In the genomic region with DNA sequence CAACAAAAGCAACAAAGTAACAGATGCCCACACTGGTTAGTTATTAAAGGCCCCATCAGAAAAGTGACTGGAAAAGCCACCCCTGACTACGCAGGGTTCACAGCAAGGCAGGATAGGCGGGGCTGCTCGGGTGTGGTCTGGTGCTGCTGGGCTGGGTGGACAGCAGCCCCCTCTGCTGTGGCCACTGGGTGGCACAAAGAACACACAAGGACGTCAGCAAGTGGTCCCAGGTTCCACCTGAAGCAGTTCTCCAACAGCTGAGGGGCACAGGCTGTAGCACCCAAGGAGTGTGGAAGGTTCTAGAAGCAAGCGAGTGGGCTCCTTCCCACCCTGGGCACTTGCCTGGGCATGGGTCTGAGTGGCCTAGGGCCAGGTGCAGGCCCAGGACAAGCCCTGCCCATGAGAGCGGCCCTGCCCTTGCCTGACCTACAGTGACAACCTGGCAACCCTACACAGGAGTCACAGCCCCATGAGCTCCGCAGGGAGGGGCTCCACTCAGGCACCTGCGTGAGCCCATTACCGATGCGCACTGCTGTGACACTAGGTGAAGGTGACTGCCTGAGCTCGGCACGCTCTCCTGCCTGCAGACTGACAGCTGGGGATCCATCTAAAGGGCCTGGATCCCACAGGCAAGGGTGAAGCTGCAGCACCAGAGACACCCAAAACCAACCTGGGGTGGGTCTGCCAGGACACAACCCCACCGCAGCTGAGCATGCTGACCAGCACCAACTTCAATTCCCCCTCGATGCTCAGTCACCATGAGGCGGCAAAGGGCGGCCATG, we compare ENCODE assay signal across 16 cellular contexts. TPM values are rescaled to one million over a fixed set of nuclear protein-coding genes. Genes with fewer than 3 reads are reported as not detected.
DNase-seq lines count a peak whose midpoint lies in the region; ATAC-seq, FAIRE-seq and TF ChIP-seq lines count a peak whose summit lies in the region.
"Had no signal": no experiment of that assay in that cellular context is flagged by ENCODE, and none has a peak within 500 bp of the region (broad histone marks: within the 10 kb centered on the region; RNA-seq: fewer than 3 reads in every experiment).

No MANE protein-coding gene starts in this region.

- H3K9me3 ChIP-seq in K562 (replicated peaks; ENCODE audit: control insufficient read depth, insufficient read depth, low read depth, low read length) = no peaks in the 10 kb centered on the region
- no peaks in the 10 kb centered on the region for H3K9me3 ChIP-seq in mucosa of descending colon

- intact Hi-C loops in left ventricle myocardium superior (cut with micrococcal nuclease) = no loop called here
- intact Hi-C loops in left cardiac atrium (cut with DNase I) = no loop called here
- intact Hi-C loops in K562 (cut with micrococcal nuclease) = no loop called here
- intact Hi-C loops in mucosa of descending colon (cut with DNase I, micrococcal nuclease) = no loop called here

- in situ Hi-C loops in K562 (cut with MboI) = no loop called here

- FAIRE-seq in K562 (lab: Jason Lieb, UNC) = no peak
- FAIRE-seq: GM18507 had no signal

- no peak overlapping the region; a peak in 1 of 4 replicates for H3K9ac ChIP-seq in K562 (ENCODE audit: insufficient read depth in 1 of 2, low read depth in 2 of 2, low read length in 2 of 2)

- no peaks in the 10 kb centered on the region for H3K27me3 ChIP-seq in K562 (ENCODE audit: control insufficient read depth in 2 of 2, insufficient read depth in 2 of 2, low read length in 2 of 2)

- TF ChIP-seq CTCF in K562 (IDR thresholded peaks at IDR 0.05 in 2 of 3, conservative IDR thresholded peaks at IDR 0.05 in 1 of 3; ENCODE audit: insufficient read depth in 2 of 3, low read depth in 1 of 3, low read length in 3 of 3) = no peak
- no peak for TF ChIP-seq CTCF in mucosa of descending colon (IDR thresholded peaks at IDR 0.05)

- WGBS in K562 (ENCODE audit: insufficient coverage, low coverage, missing lambda C conversion rate) = 98% methylated on average over 16 of the region's 16 CpGs

- H2AFZ ChIP-seq in K562 (ENCODE audit: low read depth, low read length) = no peak overlapping the region
- H2AFZ ChIP-seq: PC-9 had no signal

- no peak for ATAC-seq in left ventricle myocardium superior
- ATAC-seq in left cardiac atrium = no peak
- peak; percentile 24; the same call in 1 of the 3 replicates for ATAC-seq in K562
- peak; percentile 19 for ATAC-seq in mucosa of descending colon
- no peak for ATAC-seq in HG02610 (IDR thresholded peaks at IDR 0.05; ENCODE audit: unreplicated experiment)

- no peak overlapping the region for H3K27ac ChIP-seq in K562 (ENCODE audit: extremely low read depth, low read depth, low read length)
- H3K27ac ChIP-seq: PC-9 had no signal

- no TSS peak for BruUV-seq in K562 (replicated peaks; lab: Mats Ljungman, UMichigan)

- H3K4me2 ChIP-seq in K562 (ENCODE audit: insufficient read depth, low read length) = no peak overlapping the region
- H3K4me2 ChIP-seq: PC-9 had no signal

- H3K4me3 ChIP-seq in K562 = no peak overlapping the region
- no peak overlapping the region for H3K4me3 ChIP-seq in mucosa of descending colon
- H3K4me3 ChIP-seq: PC-9 had no signal

- TF ChIP-seq EP300 in K562 (IDR thresholded peaks at IDR 0.05; ENCODE audit: low read length) = no peak

- TF ChIP-seq RAD21 in K562 (CRISPR knock-in tag; conservative IDR thresholded peaks at IDR 0.05 in 1 of 2, IDR thresholded peaks at IDR 0.05 in 1 of 2) = no peak

- DNase-seq in left ventricle myocardium superior (peak; percentile 30), left cardiac atrium (no peak), K562 (ENCODE audit: extremely low read depth in 1 of 4, low spot score in 3 of 4) (no peak), mucosa of descending colon (no peak), NCI-H226 (no peak), germinal center (ENCODE audit: low spot score) (no peak)
- DNase-seq: ACHN; CD4-positive, CD25-positive, alpha-beta regulatory T cell; H9; KBM-7; NCI-H1436 treated with DMSO at 0.1 percent for 48 hours; NCI-H446; PC-9; SHP77 had no signal

- H3K4me1 ChIP-seq in K562 (replicated peaks in 1 of 2; ENCODE audit: control insufficient read depth in 2 of 2, insufficient read depth in 2 of 2, low read length in 2 of 2) (peaks cover 0 to 26% of the 10 kb centered on the region in 2 experiments; a peak in 1 of 5 replicates), mucosa of descending colon (ENCODE audit: low read depth) (no peaks in the 10 kb centered on the region)

- peaks cover 82% of the 10 kb centered on the region for H3K79me2 ChIP-seq in K562 (ENCODE audit: control insufficient read depth, insufficient read depth, low read length)

- no peak for TF ChIP-seq POLR2A in K562 (conservative IDR thresholded peaks at IDR 0.05)

- CTCF ChIA-PET in K562 (lab: Yijun Ruan, JAX; ENCODE audit: low intra/inter-chr PET ratio) = no interaction called here

- H3K36me3 ChIP-seq in K562 (ENCODE audit: control insufficient read depth, insufficient read depth, low read length) (peaks cover 92% of the 10 kb centered on the region), mucosa of descending colon (ENCODE audit: low read depth) (peaks cover 19% of the 10 kb centered on the region)

- H4K20me1 ChIP-seq in K562 (replicated peaks; ENCODE audit: control insufficient read depth, insufficient read depth, low read length) = peaks cover 17% of the 10 kb centered on the region; the same call in 1 of the 2 replicates

- no peaks in the 10 kb centered on the region for H3K9me1 ChIP-seq in K562 (ENCODE audit: control insufficient read depth, insufficient read depth, low read length)

- POLR2A ChIA-PET in K562 (lab: Yijun Ruan, JAX) = interaction anchor here (0.5 to 0.6 kb wide), 2 partner anchors 22 to 46 kb away, joined by 3 read pairs; no protein-coding TSS in a partner anchor

RNA-seq across cellular contexts. Expression of a gene that starts 8.1 kb away (rescaled TPM):
- total RNA-seq in left ventricle myocardium superior (26.1 TPM), left cardiac atrium (10 to 100 TPM; 26.8 to 39.3 TPM), K562 (2014; rRNA removed) (52.8 and 58.5 TPM in 2 replicates), K562 (2014; rRNA removed; fragmentation: Illumina TruSeq; extraction: Trizol) (37.9 and 39.5 TPM in 2 replicates), K562 (2015; rRNA removed; fragmentation: Illumina TruSeq; extraction: Trizol) (43.1 and 44.9 TPM in 2 replicates), K562 (2021) (62.3 and 68.7 TPM in 2 replicates), mucosa of descending colon (10 to 100 TPM; 30.8 to 46.5 (median 36.7) TPM)
- total RNA-seq in K562 (2011; cell fraction: chromatin; rRNA removed; ENCODE audit: low replicate concordance) = 217 and 274 TPM in 2 replicates
- total RNA-seq in K562 (2011; cell fraction: nucleolus; rRNA removed) = 94.6 and 102 TPM in 2 replicates
- total RNA-seq in K562 (2011; cell fraction: nucleoplasm; rRNA removed) = 114 and 119 TPM in 2 replicates
- polyA plus RNA-seq in K562 (2011; rRNA removed) (17.3 and 18.0 TPM in 2 replicates), K562 (2014; fragmentation: Illumina TruSeq; extraction: Trizol) (49.7 and 54.7 TPM in 2 replicates), K562 (2014; fragmentation: Nextera tagmentation; extraction: Ambion mirVana) (1 to 10 TPM; 2.4 to 3.7 TPM), K562 (2014; rRNA removed) (51.8 and 56.4 TPM in 2 replicates)
- polyA plus RNA-seq in K562 (2011; cell fraction: cytosol; rRNA removed) = 14.1 and 18.3 TPM in 2 replicates
- 96.2 and 143 TPM in 2 replicates for polyA plus RNA-seq in K562 (2011; cell fraction: nucleus; rRNA removed)
- 36.5 and 41.6 TPM in 2 replicates for polyA plus RNA-seq in K562 (2012)
- 23.4 and 26.6 TPM in 2 replicates for polyA minus RNA-seq in K562 (2011; rRNA and poly(A)+ RNA removed)
- polyA minus RNA-seq in K562 (2011; cell fraction: cytosol; rRNA and poly(A)+ RNA removed) = 16.0 and 18.9 TPM in 2 replicates
- polyA minus RNA-seq in K562 (2011; cell fraction: nucleus; rRNA and poly(A)+ RNA removed) = 54.1 and 62.2 TPM in 2 replicates

RNA-seq across cellular contexts. Expression of a gene that starts 8.1 kb away (rescaled TPM):
- total RNA-seq in left ventricle myocardium superior (0.32 TPM), left cardiac atrium (1 to 10 TPM in 1 of 2 donors, under 1 TPM in 1; 0.88 to 1.1 TPM), K562 (2014; rRNA removed) (48.2 and 68.7 TPM in 2 replicates), K562 (2014; rRNA removed; fragmentation: Illumina TruSeq; extraction: Trizol) (55.2 and 56.8 TPM in 2 replicates), K562 (2015; rRNA removed; fragmentation: Illumina TruSeq; extraction: Trizol) (45.1 and 50.8 TPM in 2 replicates), K562 (2021) (50.0 and 53.2 TPM in 2 replicates), mucosa of descending colon (1 to 10 TPM; 1.4 to 7.1 (median 2.1) TPM)
- 80.8 and 99.7 TPM in 2 replicates for total RNA-seq in K562 (2011; cell fraction: chromatin; rRNA removed; ENCODE audit: low replicate concordance)
- 42.2 and 50.7 TPM in 2 replicates for total RNA-seq in K562 (2011; cell fraction: nucleolus; rRNA removed)
- 38.0 and 41.1 TPM in 2 replicates for total RNA-seq in K562 (2011; cell fraction: nucleoplasm; rRNA removed)
- polyA plus RNA-seq in K562 (2011; rRNA removed) (93.2 and 116 TPM in 2 replicates), K562 (2014; fragmentation: Illumina TruSeq; extraction: Trizol) (62.6 and 73.0 TPM in 2 replicates), K562 (2014; fragmentation: Nextera tagmentation; extraction: Ambion mirVana) (10 to 100 TPM; 24.1 to 28.9 TPM), K562 (2014; rRNA removed) (65.2 and 73.4 TPM in 2 replicates)
- polyA plus RNA-seq in K562 (2011; cell fraction: cytosol; rRNA removed) = 35.6 and 39.2 TPM in 2 replicates
- 107 and 115 TPM in 2 replicates for polyA plus RNA-seq in K562 (2011; cell fraction: nucleus; rRNA removed)
- polyA plus RNA-seq in K562 (2012) = 39.7 and 46.2 TPM in 2 replicates
- 74.7 and 79.6 TPM in 2 replicates for polyA minus RNA-seq in K562 (2011; rRNA and poly(A)+ RNA removed)
- 37.0 and 47.0 TPM in 2 replicates for polyA minus RNA-seq in K562 (2011; cell fraction: cytosol; rRNA and poly(A)+ RNA removed)
- polyA minus RNA-seq in K562 (2011; cell fraction: nucleus; rRNA and poly(A)+ RNA removed) = 20.7 and 35.1 TPM in 2 replicates

RNA-seq across cellular contexts. Expression of a gene that starts 33.8 kb away (rescaled TPM):
- total RNA-seq in left ventricle myocardium superior = 40.1 TPM
- total RNA-seq in left cardiac atrium = 10 to 100 TPM; 31.1 to 36.7 TPM
- total RNA-seq in K562 (2011; cell fraction: chromatin; rRNA removed; ENCODE audit: low replicate concordance) = 13.2 and 31.1 TPM in 2 replicates
- 14.7 and 17.7 TPM in 2 replicates for total RNA-seq in K562 (2011; cell fraction: nucleolus; rRNA removed)
- 11.8 and 18.1 TPM in 2 replicates for total RNA-seq in K562 (2011; cell fraction: nucleoplasm; rRNA removed)
- total RNA-seq in K562 (2014; rRNA removed) = 0.20 and 1.5 TPM in 2 replicates
- total RNA-seq in K562 (2014; rRNA removed; fragmentation: Illumina TruSeq; extraction: Trizol) = 0.40 and 0.45 TPM in 2 replicates
- 0.29 and 0.30 TPM in 2 replicates for total RNA-seq in K562 (2015; rRNA removed; fragmentation: Illumina TruSeq; extraction: Trizol)
- 2.2 and 2.3 TPM in 2 replicates for total RNA-seq in K562 (2021)
- 0.99 and 1.2 TPM in 2 replicates for polyA plus RNA-seq in K562 (2011; rRNA removed)
- 0.52 and 1.3 TPM in 2 replicates for polyA plus RNA-seq in K562 (2011; cell fraction: cytosol; rRNA removed)
- polyA plus RNA-seq in K562 (2011; cell fraction: nucleus; rRNA removed) = 6.0 and 14.9 TPM in 2 replicates
- 1.5 and 6.1 TPM in 2 replicates for polyA plus RNA-seq in K562 (2012)
- polyA plus RNA-seq in K562 (2014; fragmentation: Illumina TruSeq; extraction: Trizol) = 0.52 and 1.4 TPM in 2 replicates
- under 1 TPM; 0.07 to 0.21 TPM for polyA plus RNA-seq in K562 (2014; fragmentation: Nextera tagmentation; extraction: Ambion mirVana)
- polyA plus RNA-seq in K562 (2014; rRNA removed) = 0.97 and 1.4 TPM in 2 replicates
- polyA minus RNA-seq in K562 (2011; rRNA and poly(A)+ RNA removed) = 0.81 and 1.1 TPM in 2 replicates
- 1.3 and 1.4 TPM in 2 replicates for polyA minus RNA-seq in K562 (2011; cell fraction: cytosol; rRNA and poly(A)+ RNA removed)
- polyA minus RNA-seq in K562 (2011; cell fraction: nucleus; rRNA and poly(A)+ RNA removed) = 2.3 and 4.4 TPM in 2 replicates
- total RNA-seq in mucosa of descending colon = 10 to 100 TPM in 1 of 3 donors, 1 to 10 TPM in 2; 4.6 to 11.1 (median 7.0) TPM
- polyA plus RNA-seq: CD4-positive, CD25-positive, alpha-beta regulatory T cell had no signal

Comparison
In these comparisons a context has a peak if more than half of its experiments do, and no peak if none do; other contexts are left out.
1. ATAC-seq: peak in K562 (single experiment) and mucosa of descending colon (single experiment); none in left ventricle myocardium superior (single experiment), left cardiac atrium (0 of 2) and HG02610 (single experiment).
2. RNA of a gene that starts 8.1 kb away (total RNA-seq): 38.0 to 99.7 TPM in K562; 1.4 to 7.1 TPM in mucosa of descending colon, 0.88 to 1.1 TPM in left cardiac atrium and 0.32 TPM in left ventricle myocardium superior (single experiment); every median in the first group is over 4 times any median in the second.